13 cellular contexts compared by ENCODE assay signal in genomic region chr2:231241755-231242507, GRCh38. TPM values are rescaled to one million over a fixed set of nuclear protein-coding genes. Genes with fewer than 3 reads are reported as not detected.
DNase-seq lines count a peak whose midpoint lies in the region; ATAC-seq, FAIRE-seq and TF ChIP-seq lines count a peak whose summit lies in the region.
"Had no signal": no experiment of that assay in that cellular context is flagged by ENCODE, and none has a peak within 500 bp of the region (broad histone marks: within the 10 kb centered on the region; RNA-seq: fewer than 3 reads in every experiment).

No MANE protein-coding gene starts in this region.

- TF ChIP-seq CTCF in gastrocnemius medialis (IDR thresholded peaks at IDR 0.05 in 4 of 5, conservative IDR thresholded peaks at IDR 0.05 in 1 of 5): no peak

- ATAC-seq in right cardiac atrium: peak; percentile 59 to 65
- peak in 1 of 2 donors; percentile 30 for ATAC-seq in gastrocnemius medialis
- ATAC-seq in HG03439 (IDR thresholded peaks at IDR 0.05; ENCODE audit: unreplicated experiment): no peak
- ATAC-seq: activated CD8-positive, alpha-beta T cell treated with anti-CD3 and anti-CD28 coated beads, Interleukin-2, amount 10 ng/mL, durations not matched to agents 7 days and 5 days had no signal

- no peak for TF ChIP-seq POLR2A in gastrocnemius medialis (IDR thresholded peaks at IDR 0.05)

- no peaks in the 10 kb centered on the region for H3K36me3 ChIP-seq in gastrocnemius medialis

- intact Hi-C loops in right cardiac atrium (cut with DNase I): no loop called here
- intact Hi-C loops in gastrocnemius medialis (cut with DNase I; ENCODE audit: low total_unique reads): no loop called here

- no peaks in the 10 kb centered on the region for H3K9me3 ChIP-seq in right cardiac atrium (ENCODE audit: control insufficient read depth, low read length)
- H3K9me3 ChIP-seq in gastrocnemius medialis: no peaks in the 10 kb centered on the region

- in situ Hi-C loops in KBM-7 (cut with MboI; ENCODE audit: low pct_unique_long_range_greater_than_20kb, low sequenced_read_pairs) (no loop called here), gastrocnemius medialis (cut with MboI; ENCODE audit: low sequenced_read_pairs in 4 of 4) (loop anchor here in 2 of 4 donors (25.0 kb wide), 2 partner anchors 170 to 195 kb away; no protein-coding TSS in a partner anchor)

- DNase-seq in KBM-7 (peak; percentile 16), right cardiac atrium (peak in 1 of 3 donors; percentile 65), gastrocnemius medialis (peak; percentile 23 to 34), NCI-H82 treated with DMSO at 0.1 percent for 48 hours (lab: John Stamatoyannopoulos, UW; ENCODE audit: unreplicated experiment) (no peak), RCC 7860 (ENCODE audit: low spot score) (no peak)
- no peak for DNase-seq in stimulated activated naive CD4-positive, alpha-beta T cell treated with Interleukin-2 at 50 U/mL for 16 hours (lab: John Stamatoyannopoulos, UW)
- DNase-seq: activated CD8-positive, alpha-beta T cell treated with anti-CD3 and anti-CD28 coated beads, Interleukin-2, amount 10 ng/mL, durations not matched to agents 7 days and 5 days; Calu3; hypothalamus; NCI-H1105 treated with DMSO at 0.1 percent for 48 hours had no signal

- H3K4me1 ChIP-seq in right cardiac atrium (ENCODE audit: control insufficient read depth, insufficient read depth, low read length) (no peaks in the 10 kb centered on the region), gastrocnemius medialis (no peaks in the 10 kb centered on the region)

- H3K27me3 ChIP-seq in right cardiac atrium (ENCODE audit: control insufficient read depth, insufficient read depth) (no peaks in the 10 kb centered on the region), gastrocnemius medialis (no peaks in the 10 kb centered on the region)

- WGBS in right cardiac atrium: 72% methylated on average over 7 of the region's 7 CpGs

- H3K4me3 ChIP-seq in right cardiac atrium (ENCODE audit: low read length): no peak overlapping the region
- H3K4me3 ChIP-seq in gastrocnemius medialis: no peak overlapping the region

- no peak for FAIRE-seq in RCC 7860 (lab: Jason Lieb, UNC)
- FAIRE-seq: GM12892 had no signal

- H3K27ac ChIP-seq in angular gyrus (ENCODE audit: low read depth, low read length): peak overlapping the region; percentile 44
- no peak overlapping the region for H3K27ac ChIP-seq in right cardiac atrium (ENCODE audit: low read length)
- no peak overlapping the region for H3K27ac ChIP-seq in gastrocnemius medialis

RNA-seq across cellular contexts. Expression of gene ARMC9, which starts 43.5 kb away (rescaled TPM):
- total RNA-seq in right cardiac atrium: 1 to 10 TPM; 3.5 to 6.8 (median 3.8) TPM
- polyA plus RNA-seq in right cardiac atrium: 1.3 TPM
- total RNA-seq in gastrocnemius medialis: 1 to 10 TPM in 2 of 4 donors, under 1 TPM in 2; 0.20 to 7.2 (median 3.2) TPM

Comparison
In these comparisons a context has a peak if more than half of its experiments do, and no peak if none do; other contexts are left out.
1. DNase-seq: peak in KBM-7 (single experiment) and gastrocnemius medialis (2 of 2); none in NCI-H82 treated with DMSO at 0.1 percent for 48 hours (single experiment), stimulated activated naive CD4-positive, alpha-beta T cell treated with Interleukin-2 at 50 U/mL for 16 hours (single experiment) and RCC 7860 (single experiment).